8 cellular contexts compared by ENCODE assay signal in the genomic region with DNA sequence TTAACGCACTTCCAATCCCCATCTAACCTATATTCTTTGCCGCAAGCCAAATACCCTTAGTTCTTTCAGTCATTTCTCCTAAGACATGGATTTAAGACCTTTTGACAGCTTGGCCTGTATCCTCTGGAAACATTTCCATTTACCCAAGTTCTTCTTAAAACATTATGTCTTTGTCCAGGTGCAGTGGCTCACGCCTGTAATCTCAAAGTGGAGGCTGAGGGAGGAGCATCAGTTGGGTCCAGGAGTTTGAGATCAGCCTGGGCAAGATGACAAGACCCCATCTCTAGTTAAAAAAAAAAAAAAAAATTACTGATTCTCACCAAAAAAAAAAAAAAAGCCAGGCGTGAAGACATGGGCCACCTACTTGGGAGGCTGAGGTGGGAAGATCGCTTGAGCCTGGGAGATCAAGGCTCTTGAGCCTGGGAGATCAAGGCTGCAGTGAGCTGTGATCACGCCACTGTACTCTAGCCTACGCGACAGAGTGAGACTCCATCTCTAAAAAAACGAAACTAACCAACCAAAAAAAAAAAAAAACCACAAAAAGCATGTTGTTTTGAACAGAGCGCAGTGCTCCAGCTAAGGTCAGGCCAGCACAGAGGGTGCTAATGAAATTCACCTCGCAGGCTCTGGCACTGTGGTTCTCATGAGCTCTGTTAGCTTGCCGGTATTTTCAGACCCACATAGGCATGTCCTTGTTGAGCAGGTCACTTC. TPM values are rescaled to one million over a fixed set of nuclear protein-coding genes. Genes with fewer than 3 reads are reported as not detected.
DNase-seq lines count a peak whose midpoint lies in the region; ATAC-seq and TF ChIP-seq lines count a peak whose summit lies in the region.

No MANE protein-coding gene starts in this region.

- intact Hi-C loops in breast epithelium (cut with DNase I; ENCODE audit: low total_unique reads), result no loop called here

- peak overlapping the region; percentile 83 to 86 for H3K27ac ChIP-seq in breast epithelium

- H3K4me3 Mint-ChIP-seq in nephron progenitor cell, result no peak overlapping the region

- peak; percentile 21 for ATAC-seq in HG02973 (IDR thresholded peaks at IDR 0.05; ENCODE audit: unreplicated experiment)

- H3K27me3 Mint-ChIP-seq in nephron progenitor cell (ENCODE audit: low read depth, poor library complexity), result peaks cover 3% of the 10 kb centered on the region

- no peaks in the 10 kb centered on the region for H3K36me3 ChIP-seq in breast epithelium

- no peak overlapping the region for H3K4me3 ChIP-seq in breast epithelium

- H3K36me3 Mint-ChIP-seq in nephron progenitor cell (ENCODE audit: low read depth), result no peaks in the 10 kb centered on the region

- TF ChIP-seq CTCF in GM13976 (IDR thresholded peaks at IDR 0.05; ENCODE audit: borderline replicate concordance, control extremely low read depth, extremely low read depth, insufficient read depth, missing control alignments) (no peak), breast epithelium (IDR thresholded peaks at IDR 0.05) (no peak), nephron progenitor cell (IDR thresholded peaks at IDR 0.05) (no peak)

- H3K4me1 Mint-ChIP-seq in nephron progenitor cell, result peaks cover 64% of the 10 kb centered on the region

- no peak for TF ChIP-seq POLR2A in breast epithelium (IDR thresholded peaks at IDR 0.05)

- peaks cover 5 to 15% of the 10 kb centered on the region in 2 donors for H3K4me1 ChIP-seq in breast epithelium

- H3K9me3 ChIP-seq in breast epithelium, result no peaks in the 10 kb centered on the region

- DNase-seq in GM13976 (ENCODE audit: low spot score) (peak; percentile 64), T-helper 2 cell (peak in 4 of 5 experiments; percentile 23 to 90 (median 56)), breast epithelium (ENCODE audit: low spot score in 2 of 2) (peak in 1 of 2 donors; percentile 49), nephron progenitor cell (no peak), cerebellum (ENCODE audit: low spot score) (no peak), AG20443 (ENCODE audit: low spot score) (no peak), NCI-H1092 treated with DMSO at 0.1 percent for 48 hours (lab: John Stamatoyannopoulos, UW) (no peak)

- H3K9me3 Mint-ChIP-seq in nephron progenitor cell, result no peaks in the 10 kb centered on the region

- in situ Hi-C loops in GM13976 (cut with MboI; ENCODE audit: low sequenced_read_pairs, unreplicated experiment), result no loop called here

- peak overlapping the region; percentile 82 for H3K27ac Mint-ChIP-seq in nephron progenitor cell

- no peaks in the 10 kb centered on the region for H3K27me3 ChIP-seq in breast epithelium

RNA-seq across cellular contexts. Expression of gene NUAK2, which starts 36.0 kb away (rescaled TPM):
- total RNA-seq in breast epithelium, result 1 to 10 TPM in 2 of 3 donors, under 1 TPM in 1; 0.98 to 2.2 (median 1.1) TPM
- 1.3 TPM for total RNA-seq in cerebellum

RNA-seq across cellular contexts. Expression of gene TMCC2, which starts 57.8 kb away (rescaled TPM):
- total RNA-seq in breast epithelium, result 1 to 10 TPM; 1.1 to 2.2 (median 2.0) TPM
- total RNA-seq in cerebellum, result 18.7 TPM

Comparison
In these comparisons a context has a peak if more than half of its experiments do, and no peak if none do; other contexts are left out.
1. DNase-seq: peak in GM13976 (single experiment) and T-helper 2 cell (4 of 5); none in nephron progenitor cell (single experiment), cerebellum (single experiment), AG20443 (single experiment) and NCI-H1092 treated with DMSO at 0.1 percent for 48 hours (single experiment).